In the genomic region with DNA sequence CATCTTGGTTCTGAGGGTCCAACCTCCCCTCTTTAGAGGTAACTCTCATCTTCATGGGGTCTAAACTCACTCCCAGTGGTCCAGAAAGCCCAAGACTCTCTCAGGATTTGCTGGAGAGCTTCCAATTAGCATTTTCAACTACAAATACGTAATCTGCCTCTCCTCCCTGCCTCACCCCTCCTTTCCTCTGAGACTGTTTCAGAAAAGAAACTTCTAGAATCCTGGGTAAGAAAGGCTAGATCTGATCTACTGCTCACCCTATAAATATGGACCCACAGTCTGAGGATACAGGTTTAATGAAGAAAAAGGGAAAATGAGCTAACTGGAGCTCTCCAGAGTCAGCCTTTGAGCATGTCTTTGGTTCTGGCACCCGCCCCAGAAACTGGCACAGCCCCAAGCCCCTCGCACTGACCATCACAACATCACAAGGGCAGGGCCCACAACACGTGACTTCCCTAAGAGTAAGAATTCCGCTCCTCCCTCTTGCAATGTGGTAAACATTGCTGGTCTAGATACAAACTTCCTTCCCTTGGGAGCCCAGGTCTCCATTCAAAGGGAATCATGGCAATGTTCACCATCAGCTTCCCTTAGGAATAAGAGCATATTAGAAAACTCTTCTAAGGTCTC, we compare ENCODE assay signal across 35 cellular contexts. TPM values are rescaled to one million over a fixed set of nuclear protein-coding genes. Genes with fewer than 3 reads are reported as not detected.
DNase-seq lines count a peak whose midpoint lies in the region; ATAC-seq, FAIRE-seq and TF ChIP-seq lines count a peak whose summit lies in the region.
"Had no signal": no experiment of that assay in that cellular context is flagged by ENCODE, and none has a peak within 500 bp of the region (broad histone marks: within the 10 kb centered on the region; RNA-seq: fewer than 3 reads in every experiment).

No MANE protein-coding gene starts in this region.

- SMC1A ChIA-PET in GM12878 (lab: Charles Lee; ENCODE audit: uncharacterized antibody, unreplicated experiment), result interaction anchor here (0.7 to 2.4 kb wide), 6 partner anchors 10 to 436 kb away, joined by 3 to 10 read pairs (median 3); no protein-coding TSS in a partner anchor

- H3K27me3 ChIP-seq in GM12878 (replicated peaks in 1 of 2; ENCODE audit: control insufficient read depth in 2 of 2, insufficient read depth in 2 of 2, low read length in 1 of 2), result no peaks in the 10 kb centered on the region
- H3K27me3 ChIP-seq in lower lobe of right lung (ENCODE audit: low read depth), result no peaks in the 10 kb centered on the region
- H3K27me3 ChIP-seq in stomach, result no peaks in the 10 kb centered on the region
- H3K27me3 ChIP-seq: adrenal gland, BLaER1, dorsolateral prefrontal cortex, esophagus squamous epithelium, gastroesophageal sphincter had no signal

- peaks cover 19% of the 10 kb centered on the region for H3K4me1 ChIP-seq in GM12878 (ENCODE audit: control insufficient read depth, insufficient read depth, low read length)
- H3K4me1 ChIP-seq in lower lobe of right lung, result peaks cover 23% of the 10 kb centered on the region
- peaks cover 24 to 54% (median 37%) of the 10 kb centered on the region in 4 donors for H3K4me1 ChIP-seq in stomach
- H3K4me1 ChIP-seq: adrenal gland, esophagus squamous epithelium had no signal

- WGBS in GM12878 (ENCODE audit: insufficient coverage, insufficient replicate concordance, low lambda C conversion rate, missing lambda C conversion rate), result 77% methylated on average over 5 of the region's 5 CpGs
- WGBS in stomach, 5 donors, result 21 to 57% (median 43%) methylated on average over 5 of the region's 5 CpGs

- H3K9me3 ChIP-seq in GM12878 (replicated peaks; ENCODE audit: control insufficient read depth, insufficient read depth, low read length) (no peaks in the 10 kb centered on the region), lower lobe of right lung (no peaks in the 10 kb centered on the region), stomach (no peaks in the 10 kb centered on the region)
- H3K9me3 ChIP-seq: adrenal gland, BLaER1, esophagus squamous epithelium, gastroesophageal sphincter had no signal

- TF ChIP-seq RAD21 in GM12878 (IDR thresholded peaks at IDR 0.05; ENCODE audit: insufficient read depth, low read depth, low read length), result no peak

- POLR2A ChIA-PET in GM12878 (lab: Charles Lee), result no interaction called here

- TF ChIP-seq CTCF in GM12878 (IDR thresholded peaks at IDR 0.05 in 2 of 3, conservative IDR thresholded peaks at IDR 0.05 in 1 of 3; ENCODE audit: control insufficient read depth in 2 of 3, extremely low read depth in 1 of 3, insufficient read depth in 1 of 3, low read depth in 3 of 3, low read length in 3 of 3) (no peak), lower lobe of right lung (IDR thresholded peaks at IDR 0.05) (no peak), stomach (IDR thresholded peaks at IDR 0.05) (no peak)

- no peak overlapping the region for H3K4me3 ChIP-seq in GM12878
- H3K4me3 ChIP-seq in lower lobe of right lung, result no peak overlapping the region
- H3K4me3 ChIP-seq in stomach, result no peak overlapping the region
- H3K4me3 ChIP-seq: adrenal gland, BLaER1, dorsolateral prefrontal cortex, esophagus squamous epithelium, gastroesophageal sphincter, smooth muscle cell had no signal

- H2AFZ ChIP-seq in GM12878 (ENCODE audit: control insufficient read depth, low read depth, low read length), result no peak overlapping the region

- RAD21 ChIA-PET in GM12878 (lab: Charles Lee; ENCODE audit: unreplicated experiment), result interaction anchor here (0.6 to 0.9 kb wide), 3 partner anchors 9 to 94 kb away, joined by 3 to 4 read pairs (median 3); no protein-coding TSS in a partner anchor

- CTCF ChIA-PET in GM12878 (lab: Yijun Ruan, JAX), result interaction anchor here (0.6 to 26.8 kb wide), 12 partner anchors 9 to 1558 kb away, joined by 3 to 365 read pairs (median 5); a partner anchor contains a TSS

- DNase-seq in GM12878 (ENCODE audit: low read depth, low spot score) (no peak), foreskin melanocyte (peak; percentile 34), lower lobe of right lung (peak; percentile 49), stomach (peak; percentile 49), inferior parietal cortex (ENCODE audit: extremely low spot score) (no peak)
- DNase-seq in activated CD4-positive, alpha-beta T cell treated with anti-CD3 and anti-CD28 coated beads, Interleukin-2, amount 50 U/mL, for 48 hours, result no peak
- DNase-seq: activated CD4-positive, alpha-beta memory T cell treated with anti-CD3 and anti-CD28 coated beads, Interleukin-2, amount 10 ng/mL, durations not matched to agents 7 days and 5 days; activated CD4-positive, alpha-beta T cell treated with anti-CD3 and anti-CD28 coated beads for 1 hour; activated CD8-positive, alpha-beta memory T cell treated with anti-CD3 and anti-CD28 coated beads, Interleukin-2, amount 50 U/mL, for 48 hours; activated naive CD4-positive, alpha-beta T cell treated with Interleukin-2 at 50 U/mL for 16 hours; adrenal gland; cerebellar nuclear complex; DMS153; dorsolateral prefrontal cortex; esophagus squamous epithelium; HFFc6; immature natural killer cell; mesendoderm; NCI-H1436 treated with DMSO at 0.1 percent for 48 hours; NCI-H2081 treated with DMSO at 0.1 percent for 48 hours; NCI-H2227 treated with DMSO at 0.1 percent for 48 hours; NCI-H526; NK-92 treated with Interleukin-12 subunit alpha and Interleukin-12 subunit beta, amount 100 ng/mL, for 24 hours; SHP77; stimulated activated naive CD4-positive, alpha-beta T cell treated with Interleukin-2 at 50 U/mL for 16 hours had no signal

- ATAC-seq in GM12878 (no peak), lower lobe of right lung (no peak), GM19395 (IDR thresholded peaks at IDR 0.05; ENCODE audit: unreplicated experiment) (no peak), HG02610 (IDR thresholded peaks at IDR 0.05; ENCODE audit: unreplicated experiment) (no peak)
- ATAC-seq: gastroesophageal sphincter; natural killer cell treated with Interleukin-12 subunit alpha and Interleukin-12 subunit beta and Interleukin-15 and Interleukin-18, amount 100 ng/mL, for 72 hours had no signal

- peaks cover 3% of the 10 kb centered on the region; the same call in 1 of the 2 replicates for H4K20me1 ChIP-seq in GM12878 (ENCODE audit: control insufficient read depth, insufficient read depth)

- TF ChIP-seq POLR2A in GM12878 (IDR thresholded peaks at IDR 0.05; ENCODE audit: low read depth, low read length), result no peak
- no peak for TF ChIP-seq POLR2A in stomach (IDR thresholded peaks at IDR 0.05)

- peaks cover 0 to 4% of the 10 kb centered on the region in 2 experiments; a peak in 2 of 4 replicates for H3K36me3 ChIP-seq in GM12878 (ENCODE audit: control insufficient read depth in 2 of 2, insufficient read depth in 2 of 2, low read length in 1 of 2)
- H3K36me3 ChIP-seq in lower lobe of right lung, result peaks cover 5% of the 10 kb centered on the region
- peaks cover 0 to 9% (median 8%) of the 10 kb centered on the region in 4 donors for H3K36me3 ChIP-seq in stomach
- H3K36me3 ChIP-seq: adrenal gland had no signal

- H3K4me2 ChIP-seq in GM12878 (ENCODE audit: control insufficient read depth, insufficient read depth), result no peak overlapping the region
- H3K4me2 ChIP-seq: smooth muscle cell had no signal

- TF ChIP-seq EP300 in GM12878 (IDR thresholded peaks at IDR 0.05; ENCODE audit: borderline replicate concordance in 1 of 2, control insufficient read depth in 1 of 2, low read depth in 2 of 2, low read length in 2 of 2) (no peak), stomach (IDR thresholded peaks at IDR 0.05) (no peak)

- H3K27ac ChIP-seq in GM12878 (ENCODE audit: control insufficient read depth, insufficient read depth), result no peak overlapping the region
- peak overlapping the region; percentile 37 for H3K27ac ChIP-seq in lower lobe of right lung
- peak overlapping the region; percentile 70 to 95 (median 82) for H3K27ac ChIP-seq in stomach
- H3K27ac ChIP-seq: adrenal gland, BLaER1, dorsolateral prefrontal cortex, esophagus squamous epithelium, gastroesophageal sphincter had no signal

- no peak overlapping the region for H3K9ac ChIP-seq in GM12878 (ENCODE audit: control insufficient read depth, insufficient read depth, low read length)
- H3K9ac ChIP-seq: BLaER1 had no signal

- no TSS peak for BruUV-seq in GM12878 (replicated peaks; lab: Mats Ljungman, UMichigan)

- no peak for FAIRE-seq in GM12878 (lab: Jason Lieb, UNC)
- FAIRE-seq: GM12892 had no signal

- in situ Hi-C loops in GM12878 (cut with MboI), result no loop called here

- no peaks in the 10 kb centered on the region for H3K79me2 ChIP-seq in GM12878 (ENCODE audit: control insufficient read depth, insufficient read depth, low read length)

- intact Hi-C loops in GM12878 (cut with micrococcal nuclease; ENCODE audit: unreplicated experiment) (no loop called here), lower lobe of right lung (cut with DNase I) (no loop called here), stomach (cut with DNase I; ENCODE audit: low total_unique reads) (no loop called here)

RNA-seq across cellular contexts. Expression of a gene that starts 21.7 kb away (rescaled TPM):
- total RNA-seq in GM12878 (2013; cell fraction: nucleolus; rRNA removed), result not detected in 2 replicates
- total RNA-seq in GM12878 (2014; rRNA removed), result not detected in 2 replicates
- total RNA-seq in GM12878 (2014; rRNA removed; fragmentation: Illumina TruSeq; extraction: Trizol), result not detected in 2 replicates
- not detected in 2 replicates for total RNA-seq in GM12878 (2021)
- polyA plus RNA-seq in GM12878 (2011; ENCODE audit: low read depth), result not detected
- not detected in 2 replicates for polyA plus RNA-seq in GM12878 (2011; rRNA removed)
- polyA plus RNA-seq in GM12878 (2011; cell fraction: cytosol; rRNA removed), result not detected in 2 replicates
- 0.06 TPM in 1 of 2 replicates, not detected in the other for polyA plus RNA-seq in GM12878 (2011; cell fraction: nucleus; rRNA removed)
- polyA plus RNA-seq in GM12878 (2012), result not detected in 2 replicates
- polyA plus RNA-seq in GM12878 (2014; fragmentation: Illumina TruSeq; extraction: Trizol), result not detected in 2 replicates
- polyA plus RNA-seq in GM12878 (2014; fragmentation: Nextera tagmentation; extraction: Ambion mirVana), result not detected
- 0.04 TPM in 1 of 2 replicates, not detected in the other for polyA plus RNA-seq in GM12878 (2014; rRNA removed)
- not detected for polyA plus RNA-seq in GM12878 (2016; fragmentation: Nextera tagmentation; extraction: Ambion mirVana)
- polyA minus RNA-seq in GM12878 (2011; rRNA and poly(A)+ RNA removed), result not detected in 2 replicates
- polyA minus RNA-seq in GM12878 (2011; cell fraction: cytosol; rRNA and poly(A)+ RNA removed), result not detected in 2 replicates
- 0.29 TPM in 1 of 2 replicates, not detected in the other for polyA minus RNA-seq in GM12878 (2011; cell fraction: nucleus; rRNA and poly(A)+ RNA removed)
- 0.71 TPM for total RNA-seq in lower lobe of right lung
- 10 to 100 TPM in 4 of 5 donors, under 1 TPM in 1; 0.58 to 59.1 (median 16.5) TPM for total RNA-seq in stomach
- polyA plus RNA-seq in stomach, result 1 to 10 TPM; 6.4 to 9.0 (median 7.8) TPM
- total RNA-seq: activated CD4-positive, alpha-beta memory T cell treated with anti-CD3 and anti-CD28 coated beads, Interleukin-2, amount 10 ng/mL, durations not matched to agents 7 days and 5 days; activated T-helper 1 cell treated with anti-CD3 and anti-CD28 coated beads, Interleukin-12 subunit alpha, Interleukin-12 subunit beta, Interleukin-2, Interleukin-4 antibody, amounts not matched to agents 30 ng/mL and 10 ng/mL and 1 ng/mL, durations not matched to agents 14 hours and 24 hours and 36 hours; HFFc6; urinary bladder had no signal
- polyA plus RNA-seq: immature natural killer cell, smooth muscle cell had no signal

RNA-seq across cellular contexts. Expression of a gene that starts 41.1 kb away (rescaled TPM):
- total RNA-seq in GM12878 (2013; cell fraction: nucleolus; rRNA removed), result not detected in 2 replicates
- not detected in 2 replicates for total RNA-seq in GM12878 (2014; rRNA removed)
- total RNA-seq in GM12878 (2014; rRNA removed; fragmentation: Illumina TruSeq; extraction: Trizol), result not detected in 2 replicates
- total RNA-seq in GM12878 (2021), result not detected in 2 replicates
- not detected for polyA plus RNA-seq in GM12878 (2011; ENCODE audit: low read depth)
- polyA plus RNA-seq in GM12878 (2011; rRNA removed), result not detected in 2 replicates
- polyA plus RNA-seq in GM12878 (2011; cell fraction: cytosol; rRNA removed), result 0.07 TPM in 1 of 2 replicates, not detected in the other
- not detected in 2 replicates for polyA plus RNA-seq in GM12878 (2011; cell fraction: nucleus; rRNA removed)
- not detected in 2 replicates for polyA plus RNA-seq in GM12878 (2012)
- not detected in 2 replicates for polyA plus RNA-seq in GM12878 (2014; fragmentation: Illumina TruSeq; extraction: Trizol)
- polyA plus RNA-seq in GM12878 (2014; fragmentation: Nextera tagmentation; extraction: Ambion mirVana), result not detected
- polyA plus RNA-seq in GM12878 (2014; rRNA removed), result not detected in 2 replicates
- not detected for polyA plus RNA-seq in GM12878 (2016; fragmentation: Nextera tagmentation; extraction: Ambion mirVana)
- not detected in 2 replicates for polyA minus RNA-seq in GM12878 (2011; rRNA and poly(A)+ RNA removed)
- not detected in 2 replicates for polyA minus RNA-seq in GM12878 (2011; cell fraction: cytosol; rRNA and poly(A)+ RNA removed)
- not detected in 2 replicates for polyA minus RNA-seq in GM12878 (2011; cell fraction: nucleus; rRNA and poly(A)+ RNA removed)
- 7.6 TPM for total RNA-seq in lower lobe of right lung
- total RNA-seq in stomach, result 1 to 10 TPM in 1 of 5 donors, not detected in 4; 2.6 TPM
- polyA plus RNA-seq in stomach, result under 1 TPM in 1 of 3 donors, not detected in 2; 0.10 TPM
- total RNA-seq: activated CD4-positive, alpha-beta memory T cell treated with anti-CD3 and anti-CD28 coated beads, Interleukin-2, amount 10 ng/mL, durations not matched to agents 7 days and 5 days; activated T-helper 1 cell treated with anti-CD3 and anti-CD28 coated beads, Interleukin-12 subunit alpha, Interleukin-12 subunit beta, Interleukin-2, Interleukin-4 antibody, amounts not matched to agents 30 ng/mL and 10 ng/mL and 1 ng/mL, durations not matched to agents 14 hours and 24 hours and 36 hours; gastroesophageal sphincter; HFFc6; natural killer cell treated with Interleukin-12 subunit alpha and Interleukin-12 subunit beta and Interleukin-15 and Interleukin-18, amount 100 ng/mL, for 72 hours; osteoblast; smooth muscle cell; urinary bladder had no signal
- polyA plus RNA-seq: immature natural killer cell, smooth muscle cell, urinary bladder had no signal

Comparison
In these comparisons a context has a peak if more than half of its experiments do, and no peak if none do; other contexts are left out.
1. DNase-seq: peak in foreskin melanocyte (single experiment), lower lobe of right lung (single experiment) and stomach (single experiment); none in GM12878 (single experiment), inferior parietal cortex (single experiment) and activated CD4-positive, alpha-beta T cell treated with anti-CD3 and anti-CD28 coated beads, Interleukin-2, amount 50 U/mL, for 48 hours (0 of 2).